24 cellular contexts compared by ENCODE assay signal in genomic region chr6:10612161-10612560, GRCh38.
DNase-seq lines count a peak whose midpoint lies in the region; ATAC-seq and TF ChIP-seq lines count a peak whose summit lies in the region.
"Had no signal": no experiment of that assay in that cellular context is flagged by ENCODE, and none has a peak within 500 bp of the region (broad histone marks: within the 10 kb centered on the region; RNA-seq: fewer than 3 reads in every experiment).

No MANE protein-coding gene starts in this region.

- H4K91ac ChIP-seq in H9 (ENCODE audit: insufficient read length, low read depth, low read length), result no peak overlapping the region

- TF ChIP-seq POLR2A in esophagus muscularis mucosa (IDR thresholded peaks at IDR 0.05; ENCODE audit: low read depth) (no peak), prostate gland (IDR thresholded peaks at IDR 0.05) (no peak)

- no peak overlapping the region for H3K56ac ChIP-seq in H9 (ENCODE audit: insufficient read length, low read depth, low read length)

- TF ChIP-seq CTCF in 22Rv1 (IDR thresholded peaks at IDR 0.05), result no peak
- 0 out of 3 replicates have a peak, but pooled peaks have one; percentile 20 for TF ChIP-seq CTCF in H9 (conservative IDR thresholded peaks at IDR 0.05)
- TF ChIP-seq CTCF in esophagus muscularis mucosa (IDR thresholded peaks at IDR 0.05), result no peak
- TF ChIP-seq CTCF in prostate gland (IDR thresholded peaks at IDR 0.05), result no peak

- H2AK5ac ChIP-seq in H9 (ENCODE audit: insufficient read length, low read length), result no peak overlapping the region

- no peak overlapping the region for H2AFZ ChIP-seq in H9 (ENCODE audit: low read length)
- H2AFZ ChIP-seq: PC-9 had no signal

- H3K4me1 ChIP-seq in H9 (ENCODE audit: insufficient read depth, low read length) (peaks cover 3% of the 10 kb centered on the region; the same call in 1 of the 2 replicates), esophagus muscularis mucosa (peaks cover 13 to 88% (median 79%) of the 10 kb centered on the region in 4 donors), prostate gland (replicated peaks) (peaks cover 5% of the 10 kb centered on the region)
- H3K4me1 ChIP-seq: BLaER1 treated with 17β-estradiol and CSF1 and Interleukin-3, amounts not matched to agents 10 nM and 100 nM had no signal

- H3K27me3 Mint-ChIP-seq in H9 (ENCODE audit: low read depth), result no peaks in the 10 kb centered on the region

- peaks cover 39 to 47% (median 40%) of the 10 kb centered on the region in 3 experiments for H3K36me3 Mint-ChIP-seq in H9 (ENCODE audit: insufficient read depth in 1 of 3, low read depth in 3 of 3)

- ATAC-seq in HG02610 (IDR thresholded peaks at IDR 0.05; ENCODE audit: unreplicated experiment) (no peak), left ventricle myocardium superior (no peak)
- ATAC-seq: CD8-positive, alpha-beta T cell had no signal

- peaks cover 33 to 49% of the 10 kb centered on the region in 2 experiments for H3K4me1 Mint-ChIP-seq in H9

- no peak overlapping the region for H2BK120ac ChIP-seq in H9 (ENCODE audit: low read depth, low read length, poor library complexity, severe bottlenecking)

- H3K27me3 ChIP-seq in H9 (ENCODE audit: insufficient read depth, low read length) (no peaks in the 10 kb centered on the region), esophagus muscularis mucosa (no peaks in the 10 kb centered on the region), prostate gland (replicated peaks; ENCODE audit: insufficient read depth) (no peaks in the 10 kb centered on the region)
- H3K27me3 ChIP-seq: BLaER1 treated with 17β-estradiol and CSF1 and Interleukin-3, amounts not matched to agents 10 nM and 100 nM had no signal

- H2BK12ac ChIP-seq in H9 (ENCODE audit: insufficient read length, low read depth, low read length), result no peak overlapping the region

- H3K4me3 ChIP-seq in esophagus muscularis mucosa (no peak overlapping the region), prostate gland (no peak overlapping the region)
- H3K4me3 ChIP-seq: BLaER1 treated with 17β-estradiol and CSF1 and Interleukin-3, amounts not matched to agents 10 nM and 100 nM; PC-9 had no signal

- peak overlapping the region in 1 of 3 experiments; percentile 34; a peak in 1 of 7 replicates for H3K27ac Mint-ChIP-seq in H9
- H3K27ac Mint-ChIP-seq: CD8-positive, alpha-beta T cell had no signal

- peaks cover 7 to 8% of the 10 kb centered on the region in 2 experiments; a peak in 4 of 5 replicates for H3K9me3 Mint-ChIP-seq in H9

- H3K79me1 ChIP-seq in H9 (ENCODE audit: insufficient read depth, low read depth, low read length, poor library complexity, severe bottlenecking), result peaks cover 6% of the 10 kb centered on the region

- H2BK20ac ChIP-seq in H9 (ENCODE audit: low read depth, low read length, poor library complexity, severe bottlenecking), result no peak overlapping the region

- H2BK5ac ChIP-seq in H9 (ENCODE audit: insufficient read length, low read length), result no peak overlapping the region

- H3K18ac ChIP-seq in H9 (ENCODE audit: insufficient read length, low read depth, low read length), result no peak overlapping the region

- H3T11ph ChIP-seq in H9 (ENCODE audit: low read length), result no peak overlapping the region

- no peak overlapping the region for H3K4ac ChIP-seq in H9 (ENCODE audit: low read depth, low read length)

- H3K4me3 Mint-ChIP-seq in H9, result no peak overlapping the region
- H3K4me3 Mint-ChIP-seq: CD8-positive, alpha-beta T cell had no signal

- no peak for DNase-seq in H9
- no peak for DNase-seq in esophagus muscularis mucosa (ENCODE audit: extremely low spot score)
- DNase-seq in prostate gland (ENCODE audit: low spot score), result no peak
- no peak for DNase-seq in activated CD4-positive, alpha-beta T cell treated with anti-CD3 and anti-CD28 coated beads for 4 hours
- no peak for DNase-seq in stimulated activated CD4-positive, alpha-beta T cell treated with anti-CD3 and anti-CD28 coated beads, Interleukin-2, amount 100 ng/mL, for 48 hours
- DNase-seq in left ventricle myocardium superior, result no peak
- DNase-seq: AML-193; Caco-2; CD8-positive, alpha-beta T cell; DMS79; EL; GF-D8; IMR-90; KG1; MM.1S; NCI-H1694; NCI-H2029 treated with DMSO at 0.1 percent for 48 hours; NCI-H446 treated with DMSO at 0.1 percent for 48 hours; NCI-H526; PC-9; SHP77 had no signal

- peaks cover 25% of the 10 kb centered on the region; the same call in 1 of the 2 replicates for H3K79me2 ChIP-seq in H9 (ENCODE audit: insufficient read depth, low read length)

- no CpG with 5 or more reads among the region's 8 CpGs for WGBS in H9 (ENCODE audit: extremely low coverage, insufficient read length, low lambda C conversion rate)
- 82% methylated on average over 8 of the region's 8 CpGs for WGBS in esophagus muscularis mucosa
- 89% methylated on average over 8 of the region's 8 CpGs for WGBS in prostate gland

- H4K5ac ChIP-seq in H9 (ENCODE audit: insufficient read length, low read depth, low read length), result no peak overlapping the region

- no peak overlapping the region for H3K4me2 ChIP-seq in H9 (ENCODE audit: insufficient read depth, insufficient read length, low read length)
- H3K4me2 ChIP-seq: BLaER1 treated with 17β-estradiol and CSF1 and Interleukin-3, amounts not matched to agents 10 nM and 100 nM; PC-9 had no signal

- peak overlapping the region; percentile 33 for H3K27ac ChIP-seq in 22Rv1
- no peak overlapping the region for H3K27ac ChIP-seq in H9 (ENCODE audit: insufficient read length, low read depth, low read length)
- H3K27ac ChIP-seq in esophagus muscularis mucosa (replicated peaks in 1 of 4), result peak overlapping the region; percentile 69 to 80 (median 74)
- peak overlapping the region; percentile 65 to 80 for H3K27ac ChIP-seq in prostate gland
- H3K27ac ChIP-seq: BLaER1 treated with 17β-estradiol and CSF1 and Interleukin-3, amounts not matched to agents 10 nM and 100 nM; PC-9 had no signal

- no peak overlapping the region for H2BK15ac ChIP-seq in H9 (ENCODE audit: low read depth, low read length)

- no peak overlapping the region for H3K23ac ChIP-seq in H9 (ENCODE audit: insufficient read length, low read depth, low read length)

- no peak overlapping the region for H3K14ac ChIP-seq in H9 (ENCODE audit: insufficient read depth, low read length)

- no peaks in the 10 kb centered on the region for H3K23me2 ChIP-seq in H9 (ENCODE audit: insufficient read length, low read depth, low read length, poor library complexity, severe bottlenecking)

- TF ChIP-seq EP300 in esophagus muscularis mucosa (IDR thresholded peaks at IDR 0.05), result no peak

- H3K9me3 ChIP-seq in H9 (ENCODE audit: control insufficient read depth, low read depth, low read length), result no peaks in the 10 kb centered on the region
- no peaks in the 10 kb centered on the region for H3K9me3 ChIP-seq in esophagus muscularis mucosa
- no peaks in the 10 kb centered on the region for H3K9me3 ChIP-seq in prostate gland
- H3K9me3 ChIP-seq: Caco-2 had no signal

- H4K20me1 ChIP-seq in H9 (ENCODE audit: control insufficient read depth, insufficient read depth, insufficient read length), result no peaks in the 10 kb centered on the region
- H4K20me1 ChIP-seq: BLaER1 treated with 17β-estradiol and CSF1 and Interleukin-3, amounts not matched to agents 10 nM and 100 nM had no signal

- no peak overlapping the region for H3K9ac ChIP-seq in H9 (ENCODE audit: extremely low read depth, insufficient read length, low read length)
- H3K9ac ChIP-seq: BLaER1 treated with 17β-estradiol and CSF1 and Interleukin-3, amounts not matched to agents 10 nM and 100 nM had no signal

- H3K36me3 ChIP-seq in esophagus muscularis mucosa (no peaks in the 10 kb centered on the region), prostate gland (no peaks in the 10 kb centered on the region)
- H3K36me3 ChIP-seq: BLaER1 treated with 17β-estradiol and CSF1 and Interleukin-3, amounts not matched to agents 10 nM and 100 nM had no signal

- H4K8ac ChIP-seq in H9 (replicated peaks; ENCODE audit: insufficient read length, low read depth, low read length), result no peak overlapping the region

- intact Hi-C loops in esophagus muscularis mucosa (cut with DNase I) (loop anchor here (5.0 kb wide), 1 partner anchor 90 kb away; the partner anchor contains the start of gene GCNT2), prostate gland (cut with DNase I) (loop anchor here (5.0 to 10.0 kb wide), 2 partner anchors 55 to 83 kb away; partner anchors contain the start of genes C6orf52 and PAK1IP1), left ventricle myocardium superior (cut with micrococcal nuclease) (loop anchor here (5.0 kb wide), 1 partner anchor 100 kb away; no protein-coding TSS in a partner anchor)
